In genomic region chr17:18403166-18403565, GRCh38 we compare ENCODE assay signal across 13 cellular contexts. TPM values are rescaled to one million over a fixed set of nuclear protein-coding genes. Genes with fewer than 3 reads are reported as not detected.
DNase-seq lines count a peak whose midpoint lies in the region; ATAC-seq, FAIRE-seq and TF ChIP-seq lines count a peak whose summit lies in the region.
"Not testable (repeated sequence)": the region's sequence is repeated elsewhere in the genome, so short reads cannot be mapped to it uniquely, and the experiment has no call there.
"Had no signal": no experiment of that assay in that cellular context is flagged by ENCODE, and none has a peak within 500 bp of the region (broad histone marks: within the 10 kb centered on the region; RNA-seq: fewer than 3 reads in every experiment).

No MANE protein-coding gene starts in this region.

- H3K27ac ChIP-seq in Karpas-422 (ENCODE audit: low read length), result not testable (repeated sequence)

- H3K79me2 ChIP-seq in Karpas-422 (ENCODE audit: low read length), result not testable (repeated sequence)

- 0 out of 2 replicates have a peak overlapping the region, but pooled peaks have one; percentile 17 for H3K4me3 ChIP-seq in Karpas-422 (ENCODE audit: low read length)
- not testable (repeated sequence) for H3K4me3 ChIP-seq in bronchial epithelial cell (ENCODE audit: low read depth, low read length)

- H3K4me1 Mint-ChIP-seq in naive B cell, result not testable (repeated sequence)

- H3K9me3 Mint-ChIP-seq in naive B cell, result not testable (repeated sequence)

- not testable (repeated sequence) for H4K20me1 ChIP-seq in Karpas-422 (ENCODE audit: insufficient read depth, low read depth, low read length)

- H3K36me3 Mint-ChIP-seq in naive B cell, result not testable (repeated sequence)

- not testable (repeated sequence) for H3K36me3 ChIP-seq in Karpas-422 (ENCODE audit: insufficient read depth, low read length); bronchial epithelial cell (ENCODE audit: control insufficient read depth, insufficient read depth, low read length)

- not testable (repeated sequence) for H3K9me3 ChIP-seq in Karpas-422 (ENCODE audit: low read length)

- H3K27me3 Mint-ChIP-seq in naive B cell, result not testable (repeated sequence)

- not testable (repeated sequence) for H3K9me2 ChIP-seq in Karpas-422 (replicated peaks; ENCODE audit: insufficient read depth, low read length)

- not testable (repeated sequence) for TF ChIP-seq CTCF in bronchial epithelial cell (IDR thresholded peaks at IDR 0.05; ENCODE audit: insufficient read depth, low read length, severe bottlenecking)

- H3K4me2 ChIP-seq in Karpas-422 (ENCODE audit: low read depth, low read length, poor library complexity, severe bottlenecking), result peak overlapping the region; percentile 60

- DNase-seq in Karpas-422 (peak; percentile 47), OCI-M1 (lab: John Stamatoyannopoulos, UW) (peak; percentile 17)
- DNase-seq in bronchial epithelial cell (ENCODE audit: low read depth); naive B cell: not testable (repeated sequence)

- ATAC-seq in GM18517 (IDR thresholded peaks at IDR 0.05; ENCODE audit: unreplicated experiment) (peak; percentile 12), GM21390 (IDR thresholded peaks at IDR 0.05; ENCODE audit: unreplicated experiment) (peak; percentile 17), HG03039 (IDR thresholded peaks at IDR 0.05; ENCODE audit: unreplicated experiment) (peak; percentile 4), naive B cell (ENCODE audit: low read depth in 2 of 2) (peak; percentile 28 to 35)

- not testable (repeated sequence) for H3K9ac ChIP-seq in Karpas-422 (ENCODE audit: low read length)

- H3K27ac Mint-ChIP-seq in naive B cell, result not testable (repeated sequence)

- H2AFZ ChIP-seq in Karpas-422 (ENCODE audit: low read length), result not testable (repeated sequence)

- H3K4me3 Mint-ChIP-seq in naive B cell, result not testable (repeated sequence)

- H3K27me3 ChIP-seq in Karpas-422 (ENCODE audit: low read length); bronchial epithelial cell (ENCODE audit: control insufficient read depth, insufficient read depth, low read length): not testable (repeated sequence)

- not testable (repeated sequence) for H3K4me1 ChIP-seq in Karpas-422 (ENCODE audit: low read length)

- FAIRE-seq in bronchial epithelial cell (lab: Jason Lieb, UNC), result peak; percentile 58

RNA-seq across cellular contexts. Expression of gene EVPLL, which starts 25.6 kb away (rescaled TPM):
- not detected in 2 replicates for total RNA-seq in Karpas-422 (2014; rRNA removed; shearing (Covaris generic); ENCODE audit: low replicate concordance)
- total RNA-seq in bronchial epithelial cell, result 10.3 and 14.6 TPM in 2 replicates
- not detected for polyA plus RNA-seq in naive B cell (ENCODE audit: low read depth in 6 of 6)
- total RNA-seq: CD4-positive, alpha-beta T cell; LHCN-M2; Right ventricle myocardium inferior; SK-MEL-5; T-helper 1 cell treated with Interleukin-12 subunit alpha and Interleukin-12 subunit beta and Interleukin-4 antibody, amounts not matched to agents 30 ng/mL and 1 ng/mL, for 36 hours had no signal
- polyA plus RNA-seq: IgD-negative memory B cell had no signal

RNA-seq across cellular contexts. Expression of gene SHMT1, which starts 39.8 kb away (rescaled TPM):
- 16.7 and 17.7 TPM in 2 replicates for total RNA-seq in Karpas-422 (2014; rRNA removed; shearing (Covaris generic); ENCODE audit: low replicate concordance)
- 15.3 and 15.5 TPM in 2 replicates for total RNA-seq in bronchial epithelial cell
- 10 to 100 TPM in 5 of 6 donors, 1 to 10 TPM in 1; 9.1 to 18.0 (median 15.8) TPM for polyA plus RNA-seq in naive B cell (ENCODE audit: low read depth in 6 of 6)

Comparison
In these comparisons a context has a peak if more than half of its experiments do, and no peak if none do; other contexts are left out.
1. RNA of gene EVPLL, which starts 25.6 kb away (total RNA-seq): 10.3 to 14.6 TPM in bronchial epithelial cell; not detected in Karpas-422; every median in the first group is over 10 times any median in the second.
2. Peak in every context shown above with its lines, with median percentiles within 50 percentile points of each other: ATAC-seq.